Comparison of ENCODE assay signal across 21 cellular contexts in genomic region chr5:57529864-57530263, GRCh38. TPM values are rescaled to one million over a fixed set of nuclear protein-coding genes. Genes with fewer than 3 reads are reported as not detected.
DNase-seq lines count a peak whose midpoint lies in the region; ATAC-seq, FAIRE-seq and TF ChIP-seq lines count a peak whose summit lies in the region.
"Had no signal": no experiment of that assay in that cellular context is flagged by ENCODE, and none has a peak within 500 bp of the region (broad histone marks: within the 10 kb centered on the region; RNA-seq: fewer than 3 reads in every experiment).

No MANE protein-coding gene starts in this region.

- ATAC-seq in GM18868 (IDR thresholded peaks at IDR 0.05; ENCODE audit: unreplicated experiment) (peak; percentile 80), GM21717 (IDR thresholded peaks at IDR 0.05; ENCODE audit: unreplicated experiment) (peak; percentile 83), HG03103 (IDR thresholded peaks at IDR 0.05; ENCODE audit: low read depth, unreplicated experiment) (peak; percentile 78), GM12878 (peak; percentile 59; the same call in 2 of the 3 replicates), body of pancreas (no peak), GM18870 (IDR thresholded peaks at IDR 0.05; ENCODE audit: unreplicated experiment) (no peak)
- ATAC-seq: foreskin keratinocyte, left cardiac atrium, PC-3 had no signal

- no peak overlapping the region for H2BK12ac ChIP-seq in trophoblast cell (ENCODE audit: low read length)

- H2AFZ ChIP-seq in GM12878 (ENCODE audit: control insufficient read depth, low read depth, low read length) (no peak overlapping the region), trophoblast cell (ENCODE audit: insufficient read depth, low read length, poor library complexity) (no peak overlapping the region)

- no peak overlapping the region for H2BK120ac ChIP-seq in trophoblast cell (ENCODE audit: insufficient read depth, low read length, poor library complexity)

- H3K4me3 ChIP-seq in GM12878, result no peak overlapping the region
- H3K4me3 ChIP-seq in trophoblast cell (ENCODE audit: low read depth, low read length), result no peak overlapping the region
- H3K4me3 ChIP-seq in body of pancreas, result no peak overlapping the region
- H3K4me3 ChIP-seq: colonic mucosa, sigmoid colon, SK-N-MC had no signal

- FAIRE-seq in GM12878 (lab: Jason Lieb, UNC), result peak; percentile 13
- FAIRE-seq: endothelial cell of umbilical vein had no signal

- no peak overlapping the region for H3K9ac ChIP-seq in GM12878 (ENCODE audit: control insufficient read depth, insufficient read depth, low read length)
- no peak overlapping the region for H3K9ac ChIP-seq in trophoblast cell (ENCODE audit: low read length)

- no peak overlapping the region for H2BK5ac ChIP-seq in trophoblast cell (ENCODE audit: low read depth, low read length, poor library complexity)

- no peak overlapping the region for H2AK5ac ChIP-seq in trophoblast cell (ENCODE audit: low read length)

- CTCF ChIA-PET in GM12878 (lab: Yijun Ruan, JAX), result no interaction called here

- TF ChIP-seq EP300 in GM12878 (IDR thresholded peaks at IDR 0.05; ENCODE audit: borderline replicate concordance in 1 of 2, control insufficient read depth in 1 of 2, low read depth in 2 of 2, low read length in 2 of 2), result no peak

- H3K36me3 ChIP-seq in GM12878 (ENCODE audit: control insufficient read depth in 2 of 2, insufficient read depth in 2 of 2, low read length in 1 of 2) (no peaks in the 10 kb centered on the region), trophoblast cell (ENCODE audit: control insufficient read depth in 1 of 2, insufficient read depth in 2 of 2, low read length in 2 of 2) (no peaks in the 10 kb centered on the region), body of pancreas (replicated peaks in 1 of 2; ENCODE audit: insufficient read depth in 1 of 2, low read depth in 2 of 2) (no peaks in the 10 kb centered on the region)
- H3K36me3 ChIP-seq: colonic mucosa, sigmoid colon had no signal

- H3K27ac ChIP-seq in GM12878 (ENCODE audit: control insufficient read depth, insufficient read depth) (no peak overlapping the region), trophoblast cell (ENCODE audit: low read depth, low read length) (no peak overlapping the region), body of pancreas (no peak overlapping the region)
- H3K27ac ChIP-seq: colonic mucosa, foreskin keratinocyte, sigmoid colon, SK-N-MC had no signal

- BruUV-seq in GM12878 (replicated peaks; lab: Mats Ljungman, UMichigan), result no TSS peak

- TF ChIP-seq POLR2A in GM12878 (IDR thresholded peaks at IDR 0.05; ENCODE audit: low read depth, low read length) (no peak), body of pancreas (IDR thresholded peaks at IDR 0.05) (no peak)

- H3K27me3 ChIP-seq in GM12878 (replicated peaks in 1 of 2; ENCODE audit: control insufficient read depth in 2 of 2, insufficient read depth in 2 of 2, low read length in 1 of 2) (no peaks in the 10 kb centered on the region), trophoblast cell (ENCODE audit: insufficient read depth, low read length) (no peaks in the 10 kb centered on the region), body of pancreas (no peaks in the 10 kb centered on the region)
- H3K27me3 ChIP-seq: colonic mucosa, sigmoid colon had no signal

- H3K79me2 ChIP-seq in GM12878 (ENCODE audit: control insufficient read depth, insufficient read depth, low read length), result no peaks in the 10 kb centered on the region
- no peaks in the 10 kb centered on the region for H3K79me2 ChIP-seq in trophoblast cell (ENCODE audit: control insufficient read depth, insufficient read depth, low read length, poor library complexity)

- no peak overlapping the region for H3K14ac ChIP-seq in trophoblast cell (ENCODE audit: low read length)

- intact Hi-C loops in GM12878 (cut with micrococcal nuclease; ENCODE audit: unreplicated experiment), result no loop called here
- intact Hi-C loops in body of pancreas (cut with DNase I), result no loop called here

- POLR2A ChIA-PET in GM12878 (lab: Charles Lee), result no interaction called here

- H4K20me1 ChIP-seq in GM12878 (ENCODE audit: control insufficient read depth, insufficient read depth), result no peaks in the 10 kb centered on the region

- 6% methylated on average over 4 of the region's 4 CpGs for WGBS in GM12878 (ENCODE audit: insufficient coverage, insufficient replicate concordance, low lambda C conversion rate, missing lambda C conversion rate)
- no CpG with 5 or more reads among the region's 4 CpGs for WGBS in trophoblast cell (ENCODE audit: extremely low coverage, insufficient coverage, insufficient read length)
- 68 to 77% methylated on average over 4 of the region's 4 CpGs for WGBS in body of pancreas, 2 donors

- H3K4me1 ChIP-seq in GM12878 (ENCODE audit: control insufficient read depth, insufficient read depth, low read length), result peaks cover 3% of the 10 kb centered on the region
- no peaks in the 10 kb centered on the region for H3K4me1 ChIP-seq in trophoblast cell (ENCODE audit: control insufficient read depth in 1 of 2, insufficient read depth in 2 of 2, low read length in 2 of 2)
- H3K4me1 ChIP-seq in body of pancreas, result no peaks in the 10 kb centered on the region
- H3K4me1 ChIP-seq: colonic mucosa, foreskin keratinocyte, sigmoid colon had no signal

- RAD21 ChIA-PET in GM12878 (lab: Charles Lee; ENCODE audit: unreplicated experiment), result no interaction called here

- H4K8ac ChIP-seq in trophoblast cell (ENCODE audit: low read depth, low read length), result no peak overlapping the region

- H4K12ac ChIP-seq in trophoblast cell (ENCODE audit: low read depth, low read length), result no peak overlapping the region

- no peak overlapping the region; the same call in 1 of the 2 replicates for H3K4me2 ChIP-seq in GM12878 (ENCODE audit: control insufficient read depth, insufficient read depth)
- H3K4me2 ChIP-seq in trophoblast cell (ENCODE audit: low read length), result no peak overlapping the region

- H3K9me3 ChIP-seq in GM12878 (replicated peaks; ENCODE audit: control insufficient read depth, insufficient read depth, low read length) (no peaks in the 10 kb centered on the region), trophoblast cell (ENCODE audit: insufficient read depth, low read depth, low read length) (no peaks in the 10 kb centered on the region), body of pancreas (no peaks in the 10 kb centered on the region)
- H3K9me3 ChIP-seq: colonic mucosa, sigmoid colon had no signal

- no peak for TF ChIP-seq CTCF in GM12878 (IDR thresholded peaks at IDR 0.05 in 2 of 3, conservative IDR thresholded peaks at IDR 0.05 in 1 of 3; ENCODE audit: control insufficient read depth in 2 of 3, extremely low read depth in 1 of 3, insufficient read depth in 1 of 3, low read depth in 3 of 3, low read length in 3 of 3)
- TF ChIP-seq CTCF in body of pancreas (IDR thresholded peaks at IDR 0.05), result no peak

- TF ChIP-seq RAD21 in GM12878 (IDR thresholded peaks at IDR 0.05; ENCODE audit: insufficient read depth, low read depth, low read length), result no peak

- peak; percentile 19 for DNase-seq in GM12878 (ENCODE audit: low read depth, low spot score)
- DNase-seq in stimulated activated CD4-positive, alpha-beta T cell treated with anti-CD3 and anti-CD28 coated beads, Interleukin-4, amount 100 ng/mL, for 4 hours, result no peak
- no peak for DNase-seq in trophoblast cell
- DNase-seq in body of pancreas, result no peak
- DNase-seq: activated CD4-positive, alpha-beta T cell treated with anti-CD3 and anti-CD28 coated beads for 48 hours; activated naive CD4-positive, alpha-beta T cell; colonic mucosa; foreskin keratinocyte; left cardiac atrium; NCI-H187; PC-3; sigmoid colon; stimulated activated CD4-positive, alpha-beta T cell treated with anti-CD3 and anti-CD28 coated beads, Interleukin-1b, Interleukin-23, amount 100 ng/mL, for 48 hours; substantia nigra had no signal

- no peak overlapping the region for H3K4ac ChIP-seq in trophoblast cell (ENCODE audit: low read depth, low read length)

- SMC1A ChIA-PET in GM12878 (lab: Charles Lee; ENCODE audit: uncharacterized antibody, unreplicated experiment), result no interaction called here

- no peak overlapping the region for H3K18ac ChIP-seq in trophoblast cell (ENCODE audit: low read length)

- H3K79me1 ChIP-seq in trophoblast cell (ENCODE audit: low read length), result no peaks in the 10 kb centered on the region

- in situ Hi-C loops in GM12878 (cut with MboI), result no loop called here

- no peak overlapping the region for H3K23ac ChIP-seq in trophoblast cell (ENCODE audit: low read length)

- H4K91ac ChIP-seq in trophoblast cell (ENCODE audit: low read depth, low read length), result no peak overlapping the region

TF ChIP-seq in GM12878, 131 proteins besides CTCF, POLR2A, EP300 and RAD21 (continues in another document):
- TF ChIP-seq PAX8 (IDR thresholded peaks at IDR 0.05), result peak; percentile 60; the same call in 1 of the 2 replicates
- peak; percentile 78; the same call in 1 of the 2 replicates for TF ChIP-seq SPI1 (IDR thresholded peaks at IDR 0.05; ENCODE audit: borderline replicate concordance, insufficient read depth, low read depth, low read length)
- TF ChIP-seq GATAD2B (conservative IDR thresholded peaks at IDR 0.05; ENCODE audit: low read depth), result no peak

RNA-seq across cellular contexts. Expression of gene ACTBL2, which starts 47.3 kb away (rescaled TPM):
- not detected in 2 replicates for total RNA-seq in GM12878 (2013; cell fraction: nucleolus; rRNA removed)
- total RNA-seq in GM12878 (2014; rRNA removed), result not detected in 2 replicates
- total RNA-seq in GM12878 (2014; rRNA removed; fragmentation: Illumina TruSeq; extraction: Trizol), result 0.04 TPM in 1 of 2 replicates, not detected in the other
- not detected in 2 replicates for total RNA-seq in GM12878 (2021)
- not detected for polyA plus RNA-seq in GM12878 (2011; ENCODE audit: low read depth)
- polyA plus RNA-seq in GM12878 (2011; rRNA removed), result not detected in 2 replicates
- not detected in 2 replicates for polyA plus RNA-seq in GM12878 (2011; cell fraction: cytosol; rRNA removed)
- not detected in 2 replicates for polyA plus RNA-seq in GM12878 (2011; cell fraction: nucleus; rRNA removed)
- polyA plus RNA-seq in GM12878 (2012), result not detected in 2 replicates
- 0.04 TPM in 1 of 2 replicates, not detected in the other for polyA plus RNA-seq in GM12878 (2014; fragmentation: Illumina TruSeq; extraction: Trizol)
- polyA plus RNA-seq in GM12878 (2014; fragmentation: Nextera tagmentation; extraction: Ambion mirVana), result under 1 TPM in 1 of 2 experiments, not detected in 1; 0.06 TPM
- polyA plus RNA-seq in GM12878 (2014; rRNA removed), result not detected in 2 replicates
- polyA plus RNA-seq in GM12878 (2016; fragmentation: Nextera tagmentation; extraction: Ambion mirVana), result not detected
- polyA minus RNA-seq in GM12878 (2011; rRNA and poly(A)+ RNA removed), result not detected in 2 replicates
- not detected in 2 replicates for polyA minus RNA-seq in GM12878 (2011; cell fraction: cytosol; rRNA and poly(A)+ RNA removed)
- polyA minus RNA-seq in GM12878 (2011; cell fraction: nucleus; rRNA and poly(A)+ RNA removed), result not detected in 2 replicates
- 0.99 and 1.1 TPM in 2 replicates for polyA plus RNA-seq in trophoblast cell (2013)
- not detected for total RNA-seq in body of pancreas
- total RNA-seq: colonic mucosa, endothelial cell of umbilical vein, left cardiac atrium, NCI-H460, sigmoid colon had no signal
- polyA plus RNA-seq: foreskin keratinocyte, sigmoid colon had no signal

Comparison
In these comparisons a context has a peak if more than half of its experiments do, and no peak if none do; other contexts are left out.
1. ATAC-seq: peak in GM18868 (single experiment), GM21717 (single experiment), HG03103 (single experiment) and GM12878 (single experiment); none in body of pancreas (single experiment) and GM18870 (single experiment).